ENCODE assay signal across 15 cellular contexts in genomic region chr1:71835442-71835813, GRCh38.
DNase-seq lines count a peak whose midpoint lies in the region; ATAC-seq and TF ChIP-seq lines count a peak whose summit lies in the region.
"Had no signal": no experiment of that assay in that cellular context is flagged by ENCODE, and none has a peak within 500 bp of the region (broad histone marks: within the 10 kb centered on the region; RNA-seq: fewer than 3 reads in every experiment).

No MANE protein-coding gene starts in this region.

- H3K27me3 Mint-ChIP-seq in natural killer cell treated with Interleukin-12 subunit alpha and Interleukin-12 subunit beta and Interleukin-15 and Interleukin-18, amount 100 ng/mL, for 72 hours: no peaks in the 10 kb centered on the region
- no peaks in the 10 kb centered on the region for H3K27me3 Mint-ChIP-seq in endothelial cell (ENCODE audit: unreplicated experiment)

- DNase-seq in natural killer cell treated with Interleukin-12 subunit alpha and Interleukin-12 subunit beta and Interleukin-15 and Interleukin-18, amount 100 ng/mL, for 72 hours (ENCODE audit: low spot score): no peak
- DNase-seq in endothelial cell (ENCODE audit: low spot score): no peak
- no peak for DNase-seq in activated gamma-delta T cell treated with Interleukin-2 at 50 U/mL for 16 hours
- DNase-seq in GM19238 (ENCODE audit: insufficient read length, low spot score): no peak
- DNase-seq: activated naive CD4-positive, alpha-beta T cell treated with Interleukin-2 at 50 U/mL for 16 hours; effector memory CD4-positive, alpha-beta T cell; right lobe of liver; stimulated activated naive CD8-positive, alpha-beta T cell treated with anti-CD3 and anti-CD28 coated beads, Interleukin-15, Interleukin-2, amounts not matched to agents 100 U/mL and 50 U/mL, for 24 hours had no signal

- H3K79me2 ChIP-seq in OCI-LY3 (ENCODE audit: low read length): no peaks in the 10 kb centered on the region

- no peaks in the 10 kb centered on the region for H3K4me1 Mint-ChIP-seq in natural killer cell treated with Interleukin-12 subunit alpha and Interleukin-12 subunit beta and Interleukin-15 and Interleukin-18, amount 100 ng/mL, for 72 hours (ENCODE audit: low read depth in 2 of 2)
- H3K4me1 Mint-ChIP-seq in endothelial cell (ENCODE audit: unreplicated experiment): peaks cover 10% of the 10 kb centered on the region

- H3K27me3 ChIP-seq in OCI-LY3 (ENCODE audit: low read depth, low read length): no peaks in the 10 kb centered on the region
- H3K27me3 ChIP-seq: MG63, right lobe of liver, vagina had no signal

- no peaks in the 10 kb centered on the region for H3K36me3 ChIP-seq in OCI-LY3 (replicated peaks; ENCODE audit: low read depth, low read length)
- H3K36me3 ChIP-seq: MG63, right lobe of liver, vagina had no signal

- H3K9me3 ChIP-seq in OCI-LY3 (ENCODE audit: insufficient read depth, low read length): no peaks in the 10 kb centered on the region
- H3K9me3 ChIP-seq: MG63, right lobe of liver, vagina had no signal

- H3K4me3 Mint-ChIP-seq in natural killer cell treated with Interleukin-12 subunit alpha and Interleukin-12 subunit beta and Interleukin-15 and Interleukin-18, amount 100 ng/mL, for 72 hours: no peak overlapping the region
- H3K4me3 Mint-ChIP-seq in endothelial cell (ENCODE audit: unreplicated experiment): no peak overlapping the region

- ATAC-seq in GM18907 (IDR thresholded peaks at IDR 0.05; ENCODE audit: unreplicated experiment) (peak; percentile 94), GM21717 (IDR thresholded peaks at IDR 0.05; ENCODE audit: unreplicated experiment) (peak; percentile 63), HG03097 (IDR thresholded peaks at IDR 0.05; ENCODE audit: low FRiP score, unreplicated experiment) (peak; percentile 93)
- ATAC-seq in natural killer cell treated with Interleukin-12 subunit alpha and Interleukin-12 subunit beta and Interleukin-15 and Interleukin-18, amount 100 ng/mL, for 72 hours: no peak
- ATAC-seq: SK-N-SH treated with all-trans-retinoic acid at 6 μM for 48 hours; stimulated activated naive CD8-positive, alpha-beta T cell treated with anti-CD3 and anti-CD28 coated beads, Interleukin-15, Interleukin-2, amounts not matched to agents 100 U/mL and 50 U/mL, for 24 hours had no signal

- no peak overlapping the region for H3K4me3 ChIP-seq in OCI-LY3 (ENCODE audit: low read length)
- H3K4me3 ChIP-seq: MG63, right lobe of liver, vagina had no signal

- no peak overlapping the region for H3K27ac Mint-ChIP-seq in natural killer cell treated with Interleukin-12 subunit alpha and Interleukin-12 subunit beta and Interleukin-15 and Interleukin-18, amount 100 ng/mL, for 72 hours
- H3K27ac Mint-ChIP-seq in endothelial cell (ENCODE audit: unreplicated experiment): no peak overlapping the region

- H3K4me1 ChIP-seq in OCI-LY3 (ENCODE audit: low read length): peaks cover 26% of the 10 kb centered on the region
- H3K4me1 ChIP-seq: right lobe of liver, vagina had no signal

- no peaks in the 10 kb centered on the region for H3K36me3 Mint-ChIP-seq in natural killer cell treated with Interleukin-12 subunit alpha and Interleukin-12 subunit beta and Interleukin-15 and Interleukin-18, amount 100 ng/mL, for 72 hours
- H3K36me3 Mint-ChIP-seq in endothelial cell (ENCODE audit: low read depth, unreplicated experiment): no peaks in the 10 kb centered on the region

- no peaks in the 10 kb centered on the region for H4K20me1 ChIP-seq in OCI-LY3 (ENCODE audit: insufficient read depth, low read length)

- H3K9ac ChIP-seq in OCI-LY3 (ENCODE audit: low read length): no peak overlapping the region

- no peak overlapping the region for H2AFZ ChIP-seq in OCI-LY3 (ENCODE audit: low read depth, low read length)

- no peak for TF ChIP-seq CTCF in OCI-LY3 (IDR thresholded peaks at IDR 0.05; ENCODE audit: low read depth, low read length)
- no peak for TF ChIP-seq CTCF in endothelial cell (IDR thresholded peaks at IDR 0.05; ENCODE audit: unreplicated experiment)

- peaks cover 7% of the 10 kb centered on the region for H3K9me3 Mint-ChIP-seq in natural killer cell treated with Interleukin-12 subunit alpha and Interleukin-12 subunit beta and Interleukin-15 and Interleukin-18, amount 100 ng/mL, for 72 hours
- H3K9me3 Mint-ChIP-seq in endothelial cell (ENCODE audit: unreplicated experiment): no peaks in the 10 kb centered on the region

- H3K27ac ChIP-seq in OCI-LY3 (ENCODE audit: low read length): peak overlapping the region; percentile 31
- H3K27ac ChIP-seq: right lobe of liver, vagina had no signal

- peak overlapping the region; percentile 29 for H3K4me2 ChIP-seq in OCI-LY3 (ENCODE audit: low read length)

Comparison
In these comparisons a context has a peak if more than half of its experiments do, and no peak if none do; other contexts are left out.
1. ATAC-seq: peak in GM18907 (single experiment), GM21717 (single experiment) and HG03097 (single experiment); none in natural killer cell treated with Interleukin-12 subunit alpha and Interleukin-12 subunit beta and Interleukin-15 and Interleukin-18, amount 100 ng/mL, for 72 hours (0 of 2).